ENCODE assay signal across 8 cellular contexts in the genomic region with DNA sequence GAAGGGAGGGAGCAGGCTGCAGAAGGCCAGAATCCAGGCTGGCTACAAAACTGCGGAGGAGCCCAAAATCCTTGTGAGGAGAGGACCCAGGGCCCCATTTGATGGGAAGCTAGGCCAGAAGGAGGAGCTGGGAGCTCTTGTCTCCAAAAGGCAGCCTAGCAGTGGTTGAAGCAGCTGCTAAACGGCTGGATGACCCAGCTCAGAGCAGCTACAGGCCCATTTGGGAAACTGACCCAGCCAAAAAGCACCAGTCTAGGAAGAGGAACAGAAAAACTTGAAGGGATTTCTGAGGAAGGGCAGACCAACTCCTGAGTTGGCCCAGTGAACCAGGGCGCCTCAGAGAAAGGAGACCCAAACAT. TPM values are rescaled to one million over a fixed set of nuclear protein-coding genes. Genes with fewer than 3 reads are reported as not detected.
DNase-seq lines count a peak whose midpoint lies in the region; TF ChIP-seq lines count a peak whose summit lies in the region.

No MANE protein-coding gene starts in this region.

- H2AFZ ChIP-seq in KMS-11 (ENCODE audit: low read depth), result no peak overlapping the region; the same call in 1 of the 2 replicates

- H3K36me3 ChIP-seq in KMS-11 (ENCODE audit: insufficient read depth), result no peaks in the 10 kb centered on the region
- H3K36me3 ChIP-seq in mucosa of rectum (ENCODE audit: control insufficient read depth in 2 of 2, insufficient read depth in 2 of 2, low read length in 2 of 2), result peaks cover 3 to 6% of the 10 kb centered on the region in 2 donors

- peaks cover 45% of the 10 kb centered on the region for H3K4me1 ChIP-seq in KMS-11 (ENCODE audit: low read depth, poor library complexity, severe bottlenecking)
- peaks cover 34% of the 10 kb centered on the region in 2 donors for H3K4me1 ChIP-seq in mucosa of rectum (ENCODE audit: control insufficient read depth in 2 of 2, insufficient read depth in 2 of 2, low read length in 2 of 2)

- DNase-seq in AG10803 (ENCODE audit: low read depth) (peak; percentile 17), dedifferentiated amniotic fluid mesenchymal stem cell (ENCODE audit: extremely low spot score) (no peak), A172 (ENCODE audit: low spot score) (no peak), LoVo (ENCODE audit: low spot score) (no peak)
- DNase-seq in central memory CD4-positive, alpha-beta T cell, result peak; percentile 7
- no peak for DNase-seq in activated CD4-positive, alpha-beta T cell treated with anti-CD3 and anti-CD28 coated beads for 1 hour

- peak overlapping the region; percentile 43 for H3K4me2 ChIP-seq in KMS-11

- H3K27ac ChIP-seq in KMS-11 (peak overlapping the region; percentile 36; the same call in 1 of the 2 replicates), mucosa of rectum (ENCODE audit: low read depth in 2 of 2, low read length in 2 of 2) (peak overlapping the region; percentile 32 to 94)

- peaks cover 24% of the 10 kb centered on the region; the same call in 1 of the 2 replicates for H3K79me2 ChIP-seq in KMS-11 (ENCODE audit: insufficient read depth, low read depth)

- H3K27me3 ChIP-seq in KMS-11 (ENCODE audit: insufficient read depth, low read depth) (no peaks in the 10 kb centered on the region), mucosa of rectum (ENCODE audit: control insufficient read depth in 2 of 2, insufficient read depth in 2 of 2, low read length in 2 of 2) (no peaks in the 10 kb centered on the region)

- H3K9ac ChIP-seq in KMS-11 (no peak overlapping the region), mucosa of rectum (ENCODE audit: low read depth in 1 of 2, low read length in 2 of 2) (no peak overlapping the region)

- H3K9me3 ChIP-seq in mucosa of rectum (ENCODE audit: control insufficient read depth in 2 of 2, low read length in 2 of 2), result no peaks in the 10 kb centered on the region

- no peaks in the 10 kb centered on the region for H4K20me1 ChIP-seq in KMS-11 (ENCODE audit: insufficient read depth)

- H3K4me3 ChIP-seq in AG10803 (ENCODE audit: low read length) (no peak overlapping the region), KMS-11 (IDR thresholded peaks at IDR 0.05; ENCODE audit: insufficient read depth, low read depth, low read length) (no peak overlapping the region), mucosa of rectum (ENCODE audit: low read length in 2 of 2) (no peak overlapping the region)

- TF ChIP-seq CTCF in AG10803 (conservative IDR thresholded peaks at IDR 0.05; ENCODE audit: low read length), result no peak
- no peak for TF ChIP-seq CTCF in KMS-11 (conservative IDR thresholded peaks at IDR 0.05; ENCODE audit: low read depth, low read length)

RNA-seq across cellular contexts. Expression of a gene that starts 1.1 kb away (rescaled TPM):
- total RNA-seq in A172 (2014; rRNA removed; shearing (Covaris generic)), result 19.8 and 25.3 TPM in 2 replicates

RNA-seq across cellular contexts. Expression of a gene that starts 38.2 kb away (rescaled TPM):
- total RNA-seq in A172 (2014; rRNA removed; shearing (Covaris generic)), result 98.6 and 120 TPM in 2 replicates

Comparison
In these comparisons a context has a peak if more than half of its experiments do, and no peak if none do; other contexts are left out.
1. DNase-seq: peak in AG10803 (single experiment) and central memory CD4-positive, alpha-beta T cell (single experiment); none in dedifferentiated amniotic fluid mesenchymal stem cell (single experiment), A172 (single experiment), LoVo (single experiment) and activated CD4-positive, alpha-beta T cell treated with anti-CD3 and anti-CD28 coated beads for 1 hour (single experiment).